ENCODE assay signal across 9 cellular contexts in the genomic region with DNA sequence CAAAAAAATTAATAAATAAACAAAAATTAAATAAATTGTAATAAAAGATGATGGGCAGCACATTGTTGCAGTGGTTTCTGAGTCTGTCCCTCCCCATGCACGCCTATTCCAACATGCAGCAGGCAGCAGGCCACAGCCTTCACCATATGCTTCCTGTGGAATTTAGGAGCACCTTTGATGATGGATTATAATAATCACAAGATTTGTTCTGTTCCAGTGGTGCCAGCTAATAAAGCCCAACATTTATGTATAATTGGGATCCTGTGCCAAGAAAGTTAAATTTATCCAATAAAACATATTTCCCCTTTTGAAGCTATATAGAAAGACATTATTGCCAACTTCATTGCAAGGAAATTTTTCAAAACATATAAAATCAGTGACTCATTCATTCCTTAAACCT.
"Had no signal": no experiment of that assay in that cellular context is flagged by ENCODE, and none has a peak within 500 bp of the region (broad histone marks: within the 10 kb centered on the region; RNA-seq: fewer than 3 reads in every experiment).

No MANE protein-coding gene starts in this region.

- H3K4me3 ChIP-seq: GM23248, GM23338, HAP-1 had no signal

- ATAC-seq: GM23338, HCT116 had no signal

- H3K9me3 ChIP-seq: HAP-1 had no signal

- H3K4me3 Mint-ChIP-seq: GM23338, H9, HFFc6 had no signal

- H3K36me3 ChIP-seq: HAP-1 had no signal

- H3K9me3 Mint-ChIP-seq: GM23338 had no signal

- H3K27ac Mint-ChIP-seq: HFFc6 had no signal

- DNase-seq: GM23248, GOT3, H7, H9, HCEC 1CT, HFFc6 had no signal
